10 cellular contexts compared by ENCODE assay signal in the genomic region with DNA sequence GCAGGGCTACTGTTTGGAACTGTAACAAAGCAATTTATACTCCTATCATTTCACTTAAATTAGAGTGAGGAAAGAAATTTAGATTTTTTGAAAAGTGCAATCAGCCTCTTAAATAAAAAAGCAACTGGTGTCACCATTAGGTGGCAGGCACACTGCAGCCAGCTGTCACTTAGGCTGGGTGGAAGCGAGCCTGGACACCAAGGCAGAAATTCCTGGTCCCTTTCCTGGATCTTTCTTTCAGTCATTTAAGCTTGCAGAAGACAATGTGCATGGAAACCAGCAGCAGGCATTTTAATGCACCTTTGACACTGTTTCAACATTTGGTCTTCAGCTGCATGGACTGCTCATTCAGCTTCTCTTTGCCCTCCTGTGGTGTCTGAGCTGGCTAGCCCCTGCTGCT.
DNase-seq lines count a peak whose midpoint lies in the region; ATAC-seq and TF ChIP-seq lines count a peak whose summit lies in the region.
"Had no signal": no experiment of that assay in that cellular context is flagged by ENCODE, and none has a peak within 500 bp of the region (broad histone marks: within the 10 kb centered on the region; RNA-seq: fewer than 3 reads in every experiment).

No MANE protein-coding gene starts in this region.

- no peaks in the 10 kb centered on the region for H3K79me2 ChIP-seq in hepatocyte

- no peaks in the 10 kb centered on the region for H3K9me3 ChIP-seq in hepatocyte (ENCODE audit: low read depth)
- H3K9me3 ChIP-seq in ovary, result no peaks in the 10 kb centered on the region

- no peak for TF ChIP-seq EP300 in ovary (IDR thresholded peaks at IDR 0.05)

- ATAC-seq in HG03521 (IDR thresholded peaks at IDR 0.05; ENCODE audit: unreplicated experiment), result no peak
- ATAC-seq: activated T-cell treated with anti-CD3 and anti-CD28 coated beads, Interleukin-2, amount 50 U/mL, for 72 hours; stimulated activated effector memory CD8-positive, alpha-beta T cell treated with anti-CD3 and anti-CD28 coated beads, Interleukin-12 subunit alpha, Interleukin-12 subunit beta, amount 100 ng/mL, for 72 hours had no signal

- intact Hi-C loops in ovary (cut with DNase I), result loop anchor here in 1 of 4 donors (10.0 kb wide), 1 partner anchor 150 kb away; no protein-coding TSS in a partner anchor

- WGBS in hepatocyte (ENCODE audit: low lambda C conversion rate, missing lambda C conversion rate), result 39% methylated on average over 1 of the region's 1 CpG
- 49 to 57% (median 51%) methylated on average over 1 of the region's 1 CpG for WGBS in ovary, 3 donors

- no peak overlapping the region for H3K4me2 ChIP-seq in hepatocyte

- H2AFZ ChIP-seq in hepatocyte, result no peak overlapping the region

- no peak for TF ChIP-seq POLR2A in ovary (IDR thresholded peaks at IDR 0.05)

- H3K27ac ChIP-seq in hepatocyte (no peak overlapping the region), ovary (no peak overlapping the region)

- H3K4me1 ChIP-seq in hepatocyte (ENCODE audit: insufficient read depth) (no peaks in the 10 kb centered on the region), ovary (ENCODE audit: insufficient read depth) (no peaks in the 10 kb centered on the region)

- H3K4me3 ChIP-seq in hepatocyte (no peak overlapping the region), ovary (no peak overlapping the region)

- no peaks in the 10 kb centered on the region for H3K9me2 ChIP-seq in hepatocyte (replicated peaks; ENCODE audit: insufficient read depth)

- peak; percentile 44 for TF ChIP-seq CTCF in hepatocyte (IDR thresholded peaks at IDR 0.05; ENCODE audit: poor library complexity)
- no peak for TF ChIP-seq CTCF in ovary (IDR thresholded peaks at IDR 0.05)

- H3K27me3 ChIP-seq in hepatocyte (no peaks in the 10 kb centered on the region), ovary (no peaks in the 10 kb centered on the region)

- H4K20me1 ChIP-seq in hepatocyte (ENCODE audit: insufficient read depth, poor library complexity, severe bottlenecking), result no peaks in the 10 kb centered on the region

- DNase-seq in NCI-H82 (lab: John Stamatoyannopoulos, UW) (peak; percentile 62), NCI-H82 treated with DMSO at 0.1 percent for 48 hours (lab: John Stamatoyannopoulos, UW; ENCODE audit: unreplicated experiment) (no peak), OCI-M1 (lab: John Stamatoyannopoulos, UW) (peak; percentile 47), hepatocyte (ENCODE audit: low spot score) (peak; percentile 33), superior temporal gyrus (ENCODE audit: extremely low spot score) (peak; percentile 55), ovary (no peak), NCI-H2227 treated with DMSO at 0.1 percent for 48 hours (lab: John Stamatoyannopoulos, UW) (no peak)
- DNase-seq: activated T-cell treated with anti-CD3 and anti-CD28 coated beads, Interleukin-2, amount 50 U/mL, for 72 hours had no signal

- no peaks in the 10 kb centered on the region for H3K36me3 ChIP-seq in hepatocyte (replicated peaks; ENCODE audit: insufficient read depth, low read depth)
- H3K36me3 ChIP-seq in ovary, result no peaks in the 10 kb centered on the region

Comparison
In these comparisons a context has a peak if more than half of its experiments do, and no peak if none do; other contexts are left out.
1. DNase-seq: peak in NCI-H82 (single experiment), OCI-M1 (single experiment), hepatocyte (single experiment) and superior temporal gyrus (single experiment); none in NCI-H82 treated with DMSO at 0.1 percent for 48 hours (single experiment), ovary (0 of 5) and NCI-H2227 treated with DMSO at 0.1 percent for 48 hours (single experiment).